Comparison of ENCODE assay signal across 35 cellular contexts in the genomic region with DNA sequence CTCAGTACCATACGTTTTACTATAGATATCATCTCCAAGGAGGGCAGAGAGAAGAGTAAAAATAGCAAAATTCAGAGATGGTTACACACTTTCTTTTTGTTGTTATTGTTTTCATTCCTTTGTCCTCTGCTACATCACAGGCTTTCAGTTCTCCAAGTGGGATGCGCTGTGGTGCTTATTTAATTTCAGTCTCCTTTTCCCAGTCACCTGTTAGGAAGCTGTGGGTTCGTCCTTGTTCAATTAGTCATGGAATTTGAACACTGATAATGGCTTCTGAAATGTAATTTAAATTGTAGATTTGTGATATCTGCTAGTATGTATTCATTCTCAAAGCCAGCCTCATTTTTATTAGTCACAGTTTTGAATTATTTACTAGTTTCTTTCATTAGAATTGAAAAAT.
"Had no signal": no experiment of that assay in that cellular context is flagged by ENCODE, and none has a peak within 500 bp of the region (broad histone marks: within the 10 kb centered on the region; RNA-seq: fewer than 3 reads in every experiment).

No MANE protein-coding gene starts in this region.

- H3K4me1 ChIP-seq: ascending aorta had no signal

- H3K4me3 Mint-ChIP-seq: activated B cell treated with CpG ODN at 0.5 μM for 24 hours; activated CD4-positive, alpha-beta memory T cell treated with anti-CD3 and anti-CD28 coated beads for 36 hours; activated CD4-positive, alpha-beta T cell treated with anti-CD3 and anti-CD28 coated beads, Interleukin-2, amount 10 ng/mL, durations not matched to agents 24 days and 14 days; activated CD8-positive, alpha-beta memory T cell treated with anti-CD3 and anti-CD28 coated beads, Interleukin-2, amount 10 ng/mL, durations not matched to agents 7 days and 5 days; activated CD8-positive, alpha-beta T cell treated with anti-CD3 and anti-CD28 coated beads for 36 hours; activated naive CD4-positive, alpha-beta T cell treated with anti-CD3 and anti-CD28 coated beads, Interleukin-2, amount 10 ng/mL, durations not matched to agents 7 days and 5 days; activated naive CD4-positive, alpha-beta T cell treated with anti-CD3 and anti-CD28 coated beads, Interleukin-2, amount 50 U/mL, for 24 hours; activated naive CD8-positive, alpha-beta T cell; activated naive CD8-positive, alpha-beta T cell treated with anti-CD3 and anti-CD28 coated beads, Interleukin-2, amount 10 ng/mL, durations not matched to agents 7 days and 5 days; activated naive CD8-positive, alpha-beta T cell treated with anti-CD3 and anti-CD28 coated beads, Interleukin-2, amount 50 U/mL, for 24 hours; activated T-cell treated with anti-CD3 and anti-CD28 coated beads, Interleukin-2, amount 50 U/mL, for 24 hours; central memory CD8-positive, alpha-beta T cell; T-helper 1 cell treated with Interleukin-12 subunit alpha and Interleukin-12 subunit beta and Interleukin-4 antibody, amounts not matched to agents 30 μg/mL and 1 μg/mL, for 36 hours; T-helper 2 cell treated with Interferon-gamma antibody and Interleukin-4, amounts not matched to agents 5 μg/mL and 100 μg/mL, for 36 hours had no signal

- H3K4me3 ChIP-seq: ascending aorta, body of pancreas, cardiac muscle cell had no signal

- H3K36me3 ChIP-seq: ascending aorta, cardiac muscle cell had no signal

- H3K27ac Mint-ChIP-seq: activated B cell treated with CpG ODN at 0.5 μM for 24 hours; activated CD4-positive, alpha-beta memory T cell treated with anti-CD3 and anti-CD28 coated beads for 36 hours; activated CD4-positive, alpha-beta T cell treated with anti-CD3 and anti-CD28 coated beads, Interleukin-2, amount 10 ng/mL, durations not matched to agents 24 days and 14 days; activated CD8-positive, alpha-beta memory T cell treated with anti-CD3 and anti-CD28 coated beads, Interleukin-2, amount 10 ng/mL, durations not matched to agents 7 days and 5 days; activated CD8-positive, alpha-beta T cell treated with anti-CD3 and anti-CD28 coated beads for 36 hours; activated naive CD4-positive, alpha-beta T cell treated with anti-CD3 and anti-CD28 coated beads, Interleukin-2, amount 10 ng/mL, durations not matched to agents 7 days and 5 days; activated naive CD4-positive, alpha-beta T cell treated with anti-CD3 and anti-CD28 coated beads, Interleukin-2, amount 50 U/mL, for 24 hours; activated naive CD8-positive, alpha-beta T cell; activated naive CD8-positive, alpha-beta T cell treated with anti-CD3 and anti-CD28 coated beads, Interleukin-2, amount 10 ng/mL, durations not matched to agents 7 days and 5 days; activated naive CD8-positive, alpha-beta T cell treated with anti-CD3 and anti-CD28 coated beads, Interleukin-2, amount 50 U/mL, for 24 hours; activated T-cell treated with anti-CD3 and anti-CD28 coated beads, Interleukin-2, amount 50 U/mL, for 24 hours; activated T-helper 2 cell treated with anti-CD3 and anti-CD28 coated beads, Interferon-gamma antibody, Interleukin-2, Interleukin-4, amounts not matched to agents 10 μg/mL and 5 μg/mL and 100 μg/mL, durations not matched to agents 14 hours and 24 hours and 36 hours; T-helper 1 cell treated with Interleukin-12 subunit alpha and Interleukin-12 subunit beta and Interleukin-4 antibody, amounts not matched to agents 30 μg/mL and 1 μg/mL, for 36 hours; T-helper 2 cell treated with Interferon-gamma antibody and Interleukin-4, amounts not matched to agents 5 μg/mL and 100 μg/mL, for 36 hours had no signal

- H3K9me3 Mint-ChIP-seq: activated CD4-positive, alpha-beta memory T cell treated with anti-CD3 and anti-CD28 coated beads for 36 hours; activated CD4-positive, alpha-beta T cell treated with anti-CD3 and anti-CD28 coated beads, Interleukin-2, amount 10 ng/mL, durations not matched to agents 24 days and 14 days; activated CD8-positive, alpha-beta T cell treated with anti-CD3 and anti-CD28 coated beads for 36 hours; activated naive CD4-positive, alpha-beta T cell treated with anti-CD3 and anti-CD28 coated beads, Interleukin-2, amount 10 ng/mL, durations not matched to agents 7 days and 5 days; activated naive CD4-positive, alpha-beta T cell treated with anti-CD3 and anti-CD28 coated beads, Interleukin-2, amount 50 U/mL, for 24 hours; activated naive CD8-positive, alpha-beta T cell treated with anti-CD3 and anti-CD28 coated beads, Interleukin-2, amount 10 ng/mL, durations not matched to agents 7 days and 5 days; activated naive CD8-positive, alpha-beta T cell treated with anti-CD3 and anti-CD28 coated beads, Interleukin-2, amount 50 U/mL, for 24 hours; activated T-cell treated with anti-CD3 and anti-CD28 coated beads, Interleukin-2, amount 50 U/mL, for 24 hours; activated T-helper 2 cell treated with anti-CD3 and anti-CD28 coated beads, Interferon-gamma antibody, Interleukin-2, Interleukin-4, amounts not matched to agents 10 μg/mL and 5 μg/mL and 100 μg/mL, durations not matched to agents 14 hours and 24 hours and 36 hours; T-helper 1 cell treated with Interleukin-12 subunit alpha and Interleukin-12 subunit beta and Interleukin-4 antibody, amounts not matched to agents 30 μg/mL and 1 μg/mL, for 36 hours; T-helper 2 cell treated with Interferon-gamma antibody and Interleukin-4, amounts not matched to agents 5 μg/mL and 100 μg/mL, for 36 hours had no signal

- DNase-seq: activated B cell treated with CpG ODN at 0.5 μM for 24 hours; activated CD4-positive, alpha-beta memory T cell treated with anti-CD3 and anti-CD28 coated beads for 36 hours; activated CD4-positive, alpha-beta T cell treated with anti-CD3 and anti-CD28 coated beads for 4 hours; activated CD4-positive, alpha-beta T cell treated with anti-CD3 and anti-CD28 coated beads, Interleukin-2, amount 10 ng/mL, durations not matched to agents 24 days and 14 days; activated CD4-positive, alpha-beta T cell treated with anti-CD3 and anti-CD28 coated beads, Interleukin-2, amount 50 U/mL, for 1 hour; activated CD4-positive, alpha-beta T cell treated with anti-CD3 and anti-CD28 coated beads, Interleukin-2, amount 50 U/mL, for 4 hours; activated CD4-positive, CD25-positive, alpha-beta regulatory T cell treated with anti-CD3 and anti-CD28 coated beads, Interleukin-2, amount 50 U/mL, for 72 hours; activated CD8-positive, alpha-beta memory T cell treated with anti-CD3 and anti-CD28 coated beads, Interleukin-2, amount 10 ng/mL, durations not matched to agents 7 days and 5 days; activated CD8-positive, alpha-beta memory T cell treated with anti-CD3 and anti-CD28 coated beads, Interleukin-2, amount 50 U/mL, for 48 hours; activated CD8-positive, alpha-beta T cell treated with anti-CD3 and anti-CD28 coated beads for 36 hours; activated effector memory CD4-positive, alpha-beta T cell treated with Interleukin-2 at 50 U/mL for 16 hours; activated gamma-delta T cell; activated naive CD4-positive, alpha-beta T cell treated with anti-CD3 and anti-CD28 coated beads, Interleukin-2, amount 10 ng/mL, durations not matched to agents 7 days and 5 days; activated naive CD4-positive, alpha-beta T cell treated with Interleukin-2 at 50 U/mL for 16 hours; activated naive CD8-positive, alpha-beta T cell treated with anti-CD3 and anti-CD28 coated beads, Interleukin-2, amount 10 ng/mL, durations not matched to agents 7 days and 5 days; activated naive CD8-positive, alpha-beta T cell treated with anti-CD3 and anti-CD28 coated beads, Interleukin-2, amount 50 U/mL, for 24 hours; activated T-cell treated with anti-CD3 and anti-CD28 coated beads, Interleukin-2, amount 50 U/mL, for 24 hours; activated T-cell treated with anti-CD3 and anti-CD28 coated beads, Interleukin-2, amount 50 U/mL, for 48 hours; amygdala; anterior cingulate cortex; body of pancreas; caudate nucleus; cerebellar nuclear complex; T-helper 1 cell; T-helper 2 cell; T-helper 9 cell had no signal

- H3K27ac ChIP-seq: ascending aorta, body of pancreas, cardiac muscle cell, VCaP had no signal

- H3K27me3 Mint-ChIP-seq: activated naive CD4-positive, alpha-beta T cell treated with anti-CD3 and anti-CD28 coated beads, Interleukin-2, amount 10 ng/mL, durations not matched to agents 7 days and 5 days had no signal

- H3K4me1 Mint-ChIP-seq: activated CD4-positive, alpha-beta T cell treated with anti-CD3 and anti-CD28 coated beads, Interleukin-2, amount 10 ng/mL, durations not matched to agents 24 days and 14 days; activated naive CD4-positive, alpha-beta T cell treated with anti-CD3 and anti-CD28 coated beads, Interleukin-2, amount 10 ng/mL, durations not matched to agents 7 days and 5 days; activated naive CD4-positive, alpha-beta T cell treated with anti-CD3 and anti-CD28 coated beads, Interleukin-2, amount 50 U/mL, for 24 hours; activated naive CD8-positive, alpha-beta T cell treated with anti-CD3 and anti-CD28 coated beads, Interleukin-2, amount 10 ng/mL, durations not matched to agents 7 days and 5 days; activated naive CD8-positive, alpha-beta T cell treated with anti-CD3 and anti-CD28 coated beads, Interleukin-2, amount 50 U/mL, for 24 hours; central memory CD8-positive, alpha-beta T cell had no signal

- H3K9me3 ChIP-seq: ascending aorta, body of pancreas had no signal

- H3K27me3 ChIP-seq: ascending aorta, body of pancreas, cardiac muscle cell had no signal

- H3K36me3 Mint-ChIP-seq: activated CD4-positive, alpha-beta memory T cell treated with anti-CD3 and anti-CD28 coated beads for 36 hours; activated CD8-positive, alpha-beta memory T cell treated with anti-CD3 and anti-CD28 coated beads, Interleukin-2, amount 10 ng/mL, durations not matched to agents 7 days and 5 days; activated naive CD4-positive, alpha-beta T cell treated with anti-CD3 and anti-CD28 coated beads, Interleukin-2, amount 10 ng/mL, durations not matched to agents 7 days and 5 days; activated naive CD4-positive, alpha-beta T cell treated with anti-CD3 and anti-CD28 coated beads, Interleukin-2, amount 50 U/mL, for 24 hours; activated naive CD8-positive, alpha-beta T cell; activated naive CD8-positive, alpha-beta T cell treated with anti-CD3 and anti-CD28 coated beads, Interleukin-2, amount 10 ng/mL, durations not matched to agents 7 days and 5 days had no signal
